ENCODE assay signal across 8 cellular contexts in genomic region chr21:35529141-35529863, GRCh38.
DNase-seq lines count a peak whose midpoint lies in the region; ATAC-seq and TF ChIP-seq lines count a peak whose summit lies in the region.

No MANE protein-coding gene starts in this region.

- peaks cover 47% of the 10 kb centered on the region for H3K4me1 Mint-ChIP-seq in activated T-cell treated with anti-CD3 and anti-CD28 coated beads, Interleukin-2, amount 50 U/mL, for 72 hours (ENCODE audit: low read depth)

- ATAC-seq in activated T-cell treated with anti-CD3 and anti-CD28 coated beads, Interleukin-2, amount 50 U/mL, for 72 hours (replicated peaks in 1 of 2): peak; percentile 45

- no peaks in the 10 kb centered on the region for H3K27me3 Mint-ChIP-seq in activated T-cell treated with anti-CD3 and anti-CD28 coated beads, Interleukin-2, amount 50 U/mL, for 72 hours (ENCODE audit: low read depth)

- peak in 1 of 2 donors; percentile 25 for DNase-seq in activated T-cell treated with anti-CD3 and anti-CD28 coated beads, Interleukin-2, amount 50 U/mL, for 72 hours
- no peak for DNase-seq in activated T-cell treated with anti-CD3 and anti-CD28 coated beads, Interleukin-2, amount 50 U/mL, for 1 hour
- DNase-seq in NOMO-1 treated with DMSO at 0.1 percent for 48 hours (lab: John Stamatoyannopoulos, UW; ENCODE audit: unreplicated experiment): peak; percentile 47
- DNase-seq in erythroblast (lab: John Stamatoyannopoulos, UW): peak; percentile 33 to 43
- peak; percentile 32 for DNase-seq in renal cortical epithelial cell (ENCODE audit: low read depth)
- no peak for DNase-seq in epidermal melanocyte (ENCODE audit: insufficient read length, low spot score)
- no peak for DNase-seq in cortex of kidney (lab: John Stamatoyannopoulos, UW)
- no peak for DNase-seq in RKO (ENCODE audit: low spot score)

- peak overlapping the region; percentile 89 to 94 for H3K4me3 Mint-ChIP-seq in activated T-cell treated with anti-CD3 and anti-CD28 coated beads, Interleukin-2, amount 50 U/mL, for 72 hours

- H3K27ac Mint-ChIP-seq in activated T-cell treated with anti-CD3 and anti-CD28 coated beads, Interleukin-2, amount 50 U/mL, for 72 hours: peak overlapping the region; percentile 91

- H3K36me3 Mint-ChIP-seq in activated T-cell treated with anti-CD3 and anti-CD28 coated beads, Interleukin-2, amount 50 U/mL, for 72 hours (ENCODE audit: insufficient read depth in 2 of 2): peaks cover 0 to 4% of the 10 kb centered on the region in 2 donors

- TF ChIP-seq POLR2A in erythroblast (IDR thresholded peaks at IDR 0.05; ENCODE audit: low read length): no peak

- peaks cover 0 to 4% of the 10 kb centered on the region in 2 donors for H3K9me3 Mint-ChIP-seq in activated T-cell treated with anti-CD3 and anti-CD28 coated beads, Interleukin-2, amount 50 U/mL, for 72 hours

Comparison
In these comparisons a context has a peak if more than half of its experiments do, and no peak if none do; other contexts are left out.
1. DNase-seq: peak in NOMO-1 treated with DMSO at 0.1 percent for 48 hours (single experiment), erythroblast (2 of 2) and renal cortical epithelial cell (single experiment); none in activated T-cell treated with anti-CD3 and anti-CD28 coated beads, Interleukin-2, amount 50 U/mL, for 1 hour (single experiment), epidermal melanocyte (single experiment), cortex of kidney (single experiment) and RKO (single experiment).